ENCODE assay signal across 2 cellular contexts in genomic region chr11:33704240-33705002, GRCh38.
TF ChIP-seq lines count a peak whose summit lies in the region.

No MANE protein-coding gene starts in this region.

TF ChIP-seq in K562, 482 proteins besides CTCF, POLR2A, EP300 and RAD21:
- TF ChIP-seq GATAD2A (IDR thresholded peaks at IDR 0.05), result no peak
- TF ChIP-seq ZNF282 (CRISPR knock-in tag; IDR thresholded peaks at IDR 0.05), result no peak
- no peak for TF ChIP-seq ZNF655 (CRISPR knock-in tag; IDR thresholded peaks at IDR 0.05)
- no peak for TF ChIP-seq ELF1 (tag; IDR thresholded peaks at IDR 0.05)
- TF ChIP-seq BRD4 (IDR thresholded peaks at IDR 0.05), result no peak
- TF ChIP-seq E2F8 (IDR thresholded peaks at IDR 0.05; ENCODE audit: low read depth, partially characterized antibody), result peak; percentile 6
- peak; percentile 8; the same call in 1 of the 2 replicates for TF ChIP-seq NFIC (IDR thresholded peaks at IDR 0.05)
- TF ChIP-seq SP1 (CRISPR knock-in tag; IDR thresholded peaks at IDR 0.05), result no peak
- 0 out of 2 replicates have a peak, but pooled peaks have one; percentile 10 for TF ChIP-seq POLR2AphosphoS2 (IDR thresholded peaks at IDR 0.05; ENCODE audit: low read length)
- TF ChIP-seq ZNF263 (CRISPR knock-in tag; IDR thresholded peaks at IDR 0.05; ENCODE audit: borderline replicate concordance), result no peak
- TF ChIP-seq GABPB2 (CRISPR knock-in tag; conservative IDR thresholded peaks at IDR 0.05), result no peak
- no peak for TF ChIP-seq ZNF324 (CRISPR knock-in tag; IDR thresholded peaks at IDR 0.05)
- TF ChIP-seq NCOA6 (IDR thresholded peaks at IDR 0.05), result no peak
TF ChIP-seq in K562: peak in this region for 3.

TF ChIP-seq in GM23338, 12 proteins besides CTCF, POLR2A, EP300 and RAD21:
- TF ChIP-seq ZNF331 (CRISPR knock-in tag; IDR thresholded peaks at IDR 0.05; ENCODE audit: low read depth) (no peak), STAT1 (IDR thresholded peaks at IDR 0.05; ENCODE audit: unreplicated experiment) (no peak), ETS1 (IDR thresholded peaks at IDR 0.05) (no peak), NANOG (IDR thresholded peaks at IDR 0.05; ENCODE audit: borderline replicate concordance) (no peak), EZH2phosphoT487 (IDR thresholded peaks at IDR 0.05; ENCODE audit: unreplicated experiment) (no peak)
TF ChIP-seq in GM23338: peak in this region for 0.
